Comparison of ENCODE assay signal across 1 cellular context in genomic region chr2:119749405-119750066, GRCh38.
TF ChIP-seq lines count a peak whose summit lies in the region.

No MANE protein-coding gene starts in this region.

TF ChIP-seq in SK-N-SH, 30 proteins besides CTCF, POLR2A, EP300 and RAD21 (continued from another document):
- TF ChIP-seq REST (IDR thresholded peaks at IDR 0.05; ENCODE audit: low read depth, low read length), result no peak
- TF ChIP-seq FOSL2 (IDR thresholded peaks at IDR 0.05; ENCODE audit: borderline replicate concordance, low read depth), result peak; percentile 67
- TF ChIP-seq TEAD4 (IDR thresholded peaks at IDR 0.05; ENCODE audit: borderline replicate concordance, insufficient read depth), result 0 out of 2 replicates have a peak, but pooled peaks have one; percentile 29
- no peak for TF ChIP-seq POLR2AphosphoS5 (IDR thresholded peaks at IDR 0.05; ENCODE audit: low read depth, low read length)
- peak; percentile 56 for TF ChIP-seq TCF12 (IDR thresholded peaks at IDR 0.05)
- TF ChIP-seq RXRA (IDR thresholded peaks at IDR 0.05; ENCODE audit: borderline replicate concordance, low read depth), result no peak
- no peak for TF ChIP-seq SMC3 (IDR thresholded peaks at IDR 0.05; ENCODE audit: low read depth, low read length)
- TF ChIP-seq TAF1 (IDR thresholded peaks at IDR 0.05; ENCODE audit: borderline replicate concordance, low read depth, low read length), result no peak
- no peak for TF ChIP-seq RFX5 (IDR thresholded peaks at IDR 0.05; ENCODE audit: low read length)
- no peak for TF ChIP-seq MXI1 (IDR thresholded peaks at IDR 0.05; ENCODE audit: low read depth, low read length)
- TF ChIP-seq MEF2A (IDR thresholded peaks at IDR 0.05; ENCODE audit: borderline replicate concordance, low read depth), result peak; percentile 40; the same call in 1 of the 2 replicates
- peak; percentile 69 for TF ChIP-seq JUND (IDR thresholded peaks at IDR 0.05)
- peak; percentile 34; the same call in 1 of the 2 replicates for TF ChIP-seq NFIC (IDR thresholded peaks at IDR 0.05; ENCODE audit: borderline replicate concordance)
- no peak for TF ChIP-seq GATA2 (CRISPR knock-in tag; IDR thresholded peaks at IDR 0.05)
- TF ChIP-seq USF1 (IDR thresholded peaks at IDR 0.05; ENCODE audit: borderline replicate concordance, low read depth), result no peak
- no peak for TF ChIP-seq FOXM1 (IDR thresholded peaks at IDR 0.05; ENCODE audit: low read depth)
